ENCODE assay signal across 1 cellular context in the genomic region with DNA sequence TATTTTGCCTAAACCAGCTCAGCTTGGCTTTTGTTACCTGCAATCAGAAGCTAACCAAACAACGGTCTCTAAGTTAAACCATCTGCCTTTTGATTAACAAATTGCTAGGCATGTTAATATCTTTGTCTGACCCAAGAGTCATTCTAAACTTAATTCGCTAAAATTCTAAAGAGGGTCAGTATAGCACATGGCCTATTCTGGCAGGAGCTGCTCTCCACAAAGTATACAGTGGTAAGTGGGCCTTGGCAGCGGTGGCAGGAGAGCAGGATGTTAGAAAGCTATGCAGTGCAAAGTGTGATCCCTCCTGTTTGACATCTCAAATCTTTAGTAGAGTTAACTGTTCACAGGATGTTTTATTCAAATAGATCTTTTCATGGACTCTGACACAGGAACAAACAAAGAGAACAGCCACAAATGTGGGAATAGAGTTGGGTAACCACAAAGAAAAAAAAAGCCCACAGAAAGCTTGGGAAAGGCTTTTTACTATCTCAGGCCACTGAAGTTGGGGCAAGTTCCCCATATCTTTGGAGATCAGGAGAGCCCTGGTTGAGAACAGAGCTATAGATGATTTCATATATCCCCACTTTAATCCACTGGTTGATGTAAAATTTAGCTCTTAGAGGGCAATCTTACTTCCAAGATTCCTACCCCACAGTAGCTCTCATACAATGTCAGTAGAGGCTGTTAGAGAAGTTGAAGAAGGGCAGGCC.
TF ChIP-seq lines count a peak whose summit lies in the region.

No MANE protein-coding gene starts in this region.

TF ChIP-seq in HepG2, 621 proteins besides CTCF, POLR2A, EP300 and RAD21 (continued from another document and continues in another):
- TF ChIP-seq, protein P1, sequence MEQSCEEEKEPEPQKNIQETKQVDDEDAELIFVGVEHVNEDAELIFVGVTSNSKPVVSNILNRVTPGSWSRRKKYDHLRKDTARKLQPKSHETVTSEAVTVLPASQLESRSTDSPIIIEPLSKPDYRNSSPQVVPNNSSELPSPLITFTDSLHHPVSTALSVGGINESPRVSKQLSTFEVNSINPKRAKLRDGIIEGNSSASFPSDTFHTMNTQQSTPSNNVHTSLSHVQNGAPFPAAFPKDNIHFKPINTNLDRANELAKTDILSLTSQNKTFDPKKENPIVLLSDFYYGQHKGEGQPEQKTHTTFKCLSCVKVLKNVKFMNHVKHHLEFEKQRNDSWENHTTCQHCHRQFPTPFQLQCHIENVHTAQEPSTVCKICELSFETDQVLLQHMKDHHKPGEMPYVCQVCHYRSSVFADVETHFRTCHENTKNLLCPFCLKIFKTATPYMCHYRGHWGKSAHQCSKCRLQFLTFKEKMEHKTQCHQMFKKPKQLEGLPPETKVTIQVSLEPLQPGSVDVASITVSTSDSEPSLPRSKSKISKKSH (CRISPR knock-in tag; IDR thresholded peaks at IDR 0.05; ENCODE audit: borderline replicate concordance), result no peak
- TF ChIP-seq KLF11 (CRISPR knock-in tag; IDR thresholded peaks at IDR 0.05) (no peak; the same call in 1 of the 2 replicates), PCBP2 (optimal IDR thresholded peaks at IDR 0.05; ENCODE audit: low read depth, low read length, poor library complexity, severe bottlenecking) (no peak), ZNF317 (CRISPR knock-in tag; IDR thresholded peaks at IDR 0.05) (peak; percentile 99), CENPX (CRISPR knock-in tag; IDR thresholded peaks at IDR 0.05) (no peak), PAX8 (CRISPR knock-in tag; IDR thresholded peaks at IDR 0.05; ENCODE audit: borderline replicate concordance) (no peak), RBM39 (IDR thresholded peaks at IDR 0.05; ENCODE audit: low read depth, low read length, poor library complexity, severe bottlenecking) (no peak), MIER2 (CRISPR knock-in tag; IDR thresholded peaks at IDR 0.05) (0 out of 2 replicates have a peak, but pooled peaks have one; percentile 42), ZNF746 (CRISPR knock-in tag; IDR thresholded peaks at IDR 0.05) (no peak), ZNF670 (CRISPR knock-in tag; IDR thresholded peaks at IDR 0.05; ENCODE audit: borderline replicate concordance) (peak; percentile 96), TAF1 (CRISPR knock-in tag; IDR thresholded peaks at IDR 0.05) (peak; percentile 57), POLR2AphosphoS5 (IDR thresholded peaks at IDR 0.05; ENCODE audit: low read depth, low read length) (peak; percentile 77), ONECUT2 (CRISPR knock-in tag; IDR thresholded peaks at IDR 0.05) (no peak), ZBTB7A (CRISPR knock-in tag; IDR thresholded peaks at IDR 0.05) (no peak), ZNF550 (CRISPR knock-in tag; IDR thresholded peaks at IDR 0.05; ENCODE audit: borderline replicate concordance) (no peak), NFE2L1 (CRISPR knock-in tag; IDR thresholded peaks at IDR 0.05; ENCODE audit: borderline replicate concordance) (no peak), ZNF841 (CRISPR knock-in tag; IDR thresholded peaks at IDR 0.05; ENCODE audit: borderline replicate concordance) (no peak), ZNF143 (CRISPR knock-in tag; IDR thresholded peaks at IDR 0.05) (no peak), MTF1 (CRISPR knock-in tag; IDR thresholded peaks at IDR 0.05) (no peak), SP140L (CRISPR knock-in tag; IDR thresholded peaks at IDR 0.05; ENCODE audit: borderline replicate concordance) (0 out of 2 replicates have a peak, but pooled peaks have one; percentile 26), SNAI1 (CRISPR knock-in tag; IDR thresholded peaks at IDR 0.05; ENCODE audit: borderline replicate concordance) (no peak), ZSCAN30 (CRISPR knock-in tag; IDR thresholded peaks at IDR 0.05) (no peak), SP5 (CRISPR knock-in tag; IDR thresholded peaks at IDR 0.05; ENCODE audit: borderline replicate concordance, low read depth) (no peak), KDM5A (IDR thresholded peaks at IDR 0.05; ENCODE audit: borderline replicate concordance, low read length) (no peak), ZNF205 (CRISPR knock-in tag; IDR thresholded peaks at IDR 0.05) (peak; percentile 84; the same call in 1 of the 2 replicates), ZNF251 (CRISPR knock-in tag; IDR thresholded peaks at IDR 0.05) (no peak), DNMT1 (CRISPR knock-in tag; IDR thresholded peaks at IDR 0.05) (no peak)
- TF ChIP-seq, protein P2, sequence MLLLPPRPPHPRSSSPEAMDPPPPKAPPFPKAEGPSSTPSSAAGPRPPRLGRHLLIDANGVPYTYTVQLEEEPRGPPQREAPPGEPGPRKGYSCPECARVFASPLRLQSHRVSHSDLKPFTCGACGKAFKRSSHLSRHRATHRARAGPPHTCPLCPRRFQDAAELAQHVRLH (CRISPR knock-in tag; IDR thresholded peaks at IDR 0.05; ENCODE audit: borderline replicate concordance, low read depth), result no peak
- TF ChIP-seq, protein P3, sequence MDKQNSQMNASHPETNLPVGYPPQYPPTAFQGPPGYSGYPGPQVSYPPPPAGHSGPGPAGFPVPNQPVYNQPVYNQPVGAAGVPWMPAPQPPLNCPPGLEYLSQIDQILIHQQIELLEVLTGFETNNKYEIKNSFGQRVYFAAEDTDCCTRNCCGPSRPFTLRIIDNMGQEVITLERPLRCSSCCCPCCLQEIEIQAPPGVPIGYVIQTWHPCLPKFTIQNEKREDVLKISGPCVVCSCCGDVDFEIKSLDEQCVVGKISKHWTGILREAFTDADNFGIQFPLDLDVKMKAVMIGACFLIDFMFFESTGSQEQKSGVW (CRISPR knock-in tag; IDR thresholded peaks at IDR 0.05; ENCODE audit: borderline replicate concordance), result no peak
- TF ChIP-seq, protein P4, sequence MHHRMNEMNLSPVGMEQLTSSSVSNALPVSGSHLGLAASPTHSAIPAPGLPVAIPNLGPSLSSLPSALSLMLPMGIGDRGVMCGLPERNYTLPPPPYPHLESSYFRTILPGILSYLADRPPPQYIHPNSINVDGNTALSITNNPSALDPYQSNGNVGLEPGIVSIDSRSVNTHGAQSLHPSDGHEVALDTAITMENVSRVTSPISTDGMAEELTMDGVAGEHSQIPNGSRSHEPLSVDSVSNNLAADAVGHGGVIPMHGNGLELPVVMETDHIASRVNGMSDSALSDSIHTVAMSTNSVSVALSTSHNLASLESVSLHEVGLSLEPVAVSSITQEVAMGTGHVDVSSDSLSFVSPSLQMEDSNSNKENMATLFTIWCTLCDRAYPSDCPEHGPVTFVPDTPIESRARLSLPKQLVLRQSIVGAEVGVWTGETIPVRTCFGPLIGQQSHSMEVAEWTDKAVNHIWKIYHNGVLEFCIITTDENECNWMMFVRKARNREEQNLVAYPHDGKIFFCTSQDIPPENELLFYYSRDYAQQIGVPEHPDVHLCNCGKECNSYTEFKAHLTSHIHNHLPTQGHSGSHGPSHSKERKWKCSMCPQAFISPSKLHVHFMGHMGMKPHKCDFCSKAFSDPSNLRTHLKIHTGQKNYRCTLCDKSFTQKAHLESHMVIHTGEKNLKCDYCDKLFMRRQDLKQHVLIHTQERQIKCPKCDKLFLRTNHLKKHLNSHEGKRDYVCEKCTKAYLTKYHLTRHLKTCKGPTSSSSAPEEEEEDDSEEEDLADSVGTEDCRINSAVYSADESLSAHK (CRISPR knock-in tag; IDR thresholded peaks at IDR 0.05; ENCODE audit: borderline replicate concordance), result no peak
- TF ChIP-seq, protein P5, sequence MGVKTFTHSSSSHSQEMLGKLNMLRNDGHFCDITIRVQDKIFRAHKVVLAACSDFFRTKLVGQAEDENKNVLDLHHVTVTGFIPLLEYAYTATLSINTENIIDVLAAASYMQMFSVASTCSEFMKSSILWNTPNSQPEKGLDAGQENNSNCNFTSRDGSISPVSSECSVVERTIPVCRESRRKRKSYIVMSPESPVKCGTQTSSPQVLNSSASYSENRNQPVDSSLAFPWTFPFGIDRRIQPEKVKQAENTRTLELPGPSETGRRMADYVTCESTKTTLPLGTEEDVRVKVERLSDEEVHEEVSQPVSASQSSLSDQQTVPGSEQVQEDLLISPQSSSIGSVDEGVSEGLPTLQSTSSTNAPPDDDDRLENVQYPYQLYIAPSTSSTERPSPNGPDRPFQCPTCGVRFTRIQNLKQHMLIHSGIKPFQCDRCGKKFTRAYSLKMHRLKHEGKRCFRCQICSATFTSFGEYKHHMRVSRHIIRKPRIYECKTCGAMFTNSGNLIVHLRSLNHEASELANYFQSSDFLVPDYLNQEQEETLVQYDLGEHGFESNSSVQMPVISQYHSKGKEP (CRISPR knock-in tag; IDR thresholded peaks at IDR 0.05), result no peak
- TF ChIP-seq, protein P6, sequence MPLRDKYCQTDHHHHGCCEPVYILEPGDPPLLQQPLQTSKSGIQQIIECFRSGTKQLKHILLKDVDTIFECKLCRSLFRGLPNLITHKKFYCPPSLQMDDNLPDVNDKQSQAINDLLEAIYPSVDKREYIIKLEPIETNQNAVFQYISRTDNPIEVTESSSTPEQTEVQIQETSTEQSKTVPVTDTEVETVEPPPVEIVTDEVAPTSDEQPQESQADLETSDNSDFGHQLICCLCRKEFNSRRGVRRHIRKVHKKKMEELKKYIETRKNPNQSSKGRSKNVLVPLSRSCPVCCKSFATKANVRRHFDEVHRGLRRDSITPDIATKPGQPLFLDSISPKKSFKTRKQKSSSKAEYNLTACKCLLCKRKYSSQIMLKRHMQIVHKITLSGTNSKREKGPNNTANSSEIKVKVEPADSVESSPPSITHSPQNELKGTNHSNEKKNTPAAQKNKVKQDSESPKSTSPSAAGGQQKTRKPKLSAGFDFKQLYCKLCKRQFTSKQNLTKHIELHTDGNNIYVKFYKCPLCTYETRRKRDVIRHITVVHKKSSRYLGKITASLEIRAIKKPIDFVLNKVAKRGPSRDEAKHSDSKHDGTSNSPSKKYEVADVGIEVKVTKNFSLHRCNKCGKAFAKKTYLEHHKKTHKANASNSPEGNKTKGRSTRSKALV (CRISPR knock-in tag; IDR thresholded peaks at IDR 0.05), result no peak
- TF ChIP-seq, protein P7, sequence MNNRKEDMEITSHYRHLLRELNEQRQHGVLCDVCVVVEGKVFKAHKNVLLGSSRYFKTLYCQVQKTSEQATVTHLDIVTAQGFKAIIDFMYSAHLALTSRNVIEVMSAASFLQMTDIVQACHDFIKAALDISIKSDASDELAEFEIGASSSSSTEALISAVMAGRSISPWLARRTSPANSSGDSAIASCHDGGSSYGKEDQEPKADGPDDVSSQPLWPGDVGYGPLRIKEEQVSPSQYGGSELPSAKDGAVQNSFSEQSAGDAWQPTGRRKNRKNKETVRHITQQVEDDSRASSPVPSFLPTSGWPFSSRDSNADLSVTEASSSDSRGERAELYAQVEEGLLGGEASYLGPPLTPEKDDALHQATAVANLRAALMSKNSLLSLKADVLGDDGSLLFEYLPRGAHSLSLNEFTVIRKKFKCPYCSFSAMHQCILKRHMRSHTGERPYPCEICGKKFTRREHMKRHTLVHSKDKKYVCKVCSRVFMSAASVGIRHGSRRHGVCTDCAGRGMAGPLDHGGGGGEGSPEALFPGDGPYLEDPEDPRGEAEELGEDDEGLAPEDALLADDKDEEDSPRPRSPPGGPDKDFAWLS (CRISPR knock-in tag; IDR thresholded peaks at IDR 0.05; ENCODE audit: borderline replicate concordance), result peak; percentile 94; the same call in 1 of the 2 replicates
- TF ChIP-seq, protein P8, sequence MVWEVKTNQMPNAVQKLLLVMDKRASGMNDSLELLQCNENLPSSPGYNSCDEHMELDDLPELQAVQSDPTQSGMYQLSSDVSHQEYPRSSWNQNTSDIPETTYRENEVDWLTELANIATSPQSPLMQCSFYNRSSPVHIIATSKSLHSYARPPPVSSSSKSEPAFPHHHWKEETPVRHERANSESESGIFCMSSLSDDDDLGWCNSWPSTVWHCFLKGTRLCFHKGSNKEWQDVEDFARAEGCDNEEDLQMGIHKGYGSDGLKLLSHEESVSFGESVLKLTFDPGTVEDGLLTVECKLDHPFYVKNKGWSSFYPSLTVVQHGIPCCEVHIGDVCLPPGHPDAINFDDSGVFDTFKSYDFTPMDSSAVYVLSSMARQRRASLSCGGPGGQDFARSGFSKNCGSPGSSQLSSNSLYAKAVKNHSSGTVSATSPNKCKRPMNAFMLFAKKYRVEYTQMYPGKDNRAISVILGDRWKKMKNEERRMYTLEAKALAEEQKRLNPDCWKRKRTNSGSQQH (CRISPR knock-in tag; IDR thresholded peaks at IDR 0.05; ENCODE audit: low read depth), result no peak; the same call in 1 of the 2 replicates
- TF ChIP-seq, protein P9, sequence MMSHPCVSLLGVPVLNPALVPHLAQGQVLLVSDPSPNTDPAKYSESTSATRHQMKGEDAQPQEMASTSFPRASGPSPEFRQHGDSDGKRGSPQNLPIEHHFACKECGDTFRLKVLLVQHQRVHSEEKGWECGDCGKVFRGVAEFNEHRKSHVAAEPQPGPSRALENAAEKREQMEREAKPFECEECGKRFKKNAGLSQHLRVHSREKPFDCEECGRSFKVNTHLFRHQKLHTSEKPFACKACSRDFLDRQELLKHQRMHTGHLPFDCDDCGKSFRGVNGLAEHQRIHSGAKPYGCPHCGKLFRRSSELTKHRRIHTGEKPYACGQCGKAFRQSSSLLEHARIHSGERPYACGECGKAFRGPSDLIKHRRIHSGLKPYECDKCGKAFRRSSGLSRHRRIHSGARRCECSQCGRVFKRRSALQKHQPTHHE (CRISPR knock-in tag; IDR thresholded peaks at IDR 0.05; ENCODE audit: borderline replicate concordance), result no peak
- TF ChIP-seq, protein P10, sequence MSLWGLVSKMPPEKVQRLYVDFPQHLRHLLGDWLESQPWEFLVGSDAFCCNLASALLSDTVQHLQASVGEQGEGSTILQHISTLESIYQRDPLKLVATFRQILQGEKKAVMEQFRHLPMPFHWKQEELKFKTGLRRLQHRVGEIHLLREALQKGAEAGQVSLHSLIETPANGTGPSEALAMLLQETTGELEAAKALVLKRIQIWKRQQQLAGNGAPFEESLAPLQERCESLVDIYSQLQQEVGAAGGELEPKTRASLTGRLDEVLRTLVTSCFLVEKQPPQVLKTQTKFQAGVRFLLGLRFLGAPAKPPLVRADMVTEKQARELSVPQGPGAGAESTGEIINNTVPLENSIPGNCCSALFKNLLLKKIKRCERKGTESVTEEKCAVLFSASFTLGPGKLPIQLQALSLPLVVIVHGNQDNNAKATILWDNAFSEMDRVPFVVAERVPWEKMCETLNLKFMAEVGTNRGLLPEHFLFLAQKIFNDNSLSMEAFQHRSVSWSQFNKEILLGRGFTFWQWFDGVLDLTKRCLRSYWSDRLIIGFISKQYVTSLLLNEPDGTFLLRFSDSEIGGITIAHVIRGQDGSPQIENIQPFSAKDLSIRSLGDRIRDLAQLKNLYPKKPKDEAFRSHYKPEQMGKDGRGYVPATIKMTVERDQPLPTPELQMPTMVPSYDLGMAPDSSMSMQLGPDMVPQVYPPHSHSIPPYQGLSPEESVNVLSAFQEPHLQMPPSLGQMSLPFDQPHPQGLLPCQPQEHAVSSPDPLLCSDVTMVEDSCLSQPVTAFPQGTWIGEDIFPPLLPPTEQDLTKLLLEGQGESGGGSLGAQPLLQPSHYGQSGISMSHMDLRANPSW (CRISPR knock-in tag; IDR thresholded peaks at IDR 0.05; ENCODE audit: borderline replicate concordance), result peak; percentile 60
